Comparison of ENCODE assay signal across 31 cellular contexts in genomic region chr6:13947611-13948178, GRCh38. TPM values are rescaled to one million over a fixed set of nuclear protein-coding genes. Genes with fewer than 3 reads are reported as not detected.
"Had no signal": no experiment of that assay in that cellular context is flagged by ENCODE, and none has a peak within 500 bp of the region (broad histone marks: within the 10 kb centered on the region; RNA-seq: fewer than 3 reads in every experiment).

No MANE protein-coding gene starts in this region.

- DNase-seq: hippocampal formation; immature natural killer cell; kidney; left colon; left lung; lower lobe of right lung; mammary epithelial cell; mesenchymal stem cell; naive B cell; natural killer cell; nephron progenitor cell; occipital lobe; retina; right cardiac atrium; spleen; stimulated activated CD4-positive, alpha-beta T cell treated with anti-CD3 and anti-CD28 coated beads, Interleukin-4, amount 100 ng/mL, for 24 hours; stimulated activated naive CD4-positive, alpha-beta T cell; tibial artery; trophoblast cell; upper lobe of right lung had no signal

- H3K9ac ChIP-seq: neural progenitor cell had no signal

- H3K4me3 ChIP-seq: left lung, lower lobe of right lung, neural progenitor cell, skin epidermis, spleen, suprapubic skin, thoracic aorta, tibial artery, upper lobe of right lung had no signal

- FAIRE-seq: islet of Langerhans, kidney, urothelium cell line had no signal

- H3K27ac ChIP-seq: left lung, lower lobe of right lung, neural progenitor cell, neutrophil, skin epidermis, spleen, suprapubic skin, thoracic aorta, tibial artery, upper lobe of right lung had no signal

- H3K4me2 ChIP-seq: neural progenitor cell had no signal

- ATAC-seq: left colon; left lung; lower lobe of right lung; natural killer cell; right cardiac atrium; sciatic nerve; stimulated activated effector memory CD8-positive, alpha-beta T cell treated with anti-CD3 and anti-CD28 coated beads, Interleukin-12 subunit alpha, Interleukin-12 subunit beta, amount 100 ng/mL, for 72 hours; upper lobe of right lung had no signal

- H3K4me1 ChIP-seq: left lung, lower lobe of right lung, spleen, suprapubic skin, tibial artery, upper lobe of right lung had no signal

- H2AFZ ChIP-seq: neural progenitor cell had no signal

- H3K27me3 ChIP-seq: left lung, neural progenitor cell, neutrophil, upper lobe of right lung had no signal

- H3K9me3 ChIP-seq: lower lobe of right lung, suprapubic skin, tibial artery, upper lobe of right lung had no signal

- H3K36me3 ChIP-seq: left lung, lower lobe of right lung, neutrophil, spleen, suprapubic skin, thoracic aorta, tibial artery, upper lobe of right lung had no signal

RNA-seq across cellular contexts. Expression of gene RNF182, which starts 22.9 kb away (rescaled TPM):
- total RNA-seq: mononuclear cell, natural killer cell, thoracic aorta had no signal
- polyA plus RNA-seq: immature natural killer cell, liver had no signal
